In the genomic region with DNA sequence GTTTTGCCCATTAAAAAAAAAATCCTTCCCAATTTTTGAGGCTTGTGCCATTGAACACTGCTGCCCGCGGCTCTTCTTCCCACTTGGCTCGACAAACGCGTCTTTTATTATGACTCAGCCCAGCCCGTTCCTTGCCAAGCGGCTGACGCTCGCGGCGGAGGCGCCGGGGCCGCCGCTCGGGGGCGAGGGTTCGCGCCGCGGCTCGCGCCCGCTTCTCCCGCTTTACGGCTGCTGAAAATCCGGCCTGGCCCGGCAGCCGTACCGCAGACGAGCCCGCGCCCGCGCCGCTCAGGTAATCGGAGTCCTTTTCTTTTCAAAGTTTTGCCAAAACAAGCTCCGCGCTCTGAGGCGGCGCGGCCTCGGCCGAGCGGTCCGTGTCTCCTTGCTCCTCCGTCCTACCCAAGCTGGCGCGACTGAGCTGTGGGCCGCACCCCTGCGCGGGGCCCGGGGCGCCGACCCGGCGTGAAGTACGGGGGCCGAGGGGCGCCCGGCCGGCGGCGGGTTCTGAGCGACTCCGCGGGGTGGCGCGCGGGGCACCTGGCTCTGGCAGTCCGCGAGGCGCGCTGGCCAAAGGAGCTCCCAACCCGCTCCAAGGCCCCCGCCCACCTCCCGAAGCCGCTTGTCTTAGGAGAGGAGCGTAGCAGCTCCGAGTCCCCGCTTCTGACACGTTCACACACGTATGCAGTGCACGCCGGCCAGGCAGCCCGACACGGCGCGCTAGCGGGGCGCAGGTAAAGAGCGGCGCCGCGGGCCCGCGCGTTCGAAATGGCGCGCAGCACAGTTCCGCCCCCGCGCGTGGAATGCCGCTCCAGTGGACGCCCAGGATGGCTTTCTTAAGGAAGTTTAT, we compare ENCODE assay signal across 8 cellular contexts.
DNase-seq lines count a peak whose midpoint lies in the region; ATAC-seq and TF ChIP-seq lines count a peak whose summit lies in the region.

No MANE protein-coding gene starts in this region.

- H3K9me3 ChIP-seq in PC-9 (ENCODE audit: insufficient read depth, low read depth) = no peaks in the 10 kb centered on the region
- H3K9me3 ChIP-seq in thoracic aorta = no peaks in the 10 kb centered on the region

- peaks cover 33% of the 10 kb centered on the region for H3K4me1 ChIP-seq in PC-9 (replicated peaks; ENCODE audit: insufficient read depth)
- H3K4me1 ChIP-seq in thoracic aorta (ENCODE audit: control insufficient read depth in 1 of 2, low read depth in 2 of 2) = peaks cover 5 to 32% of the 10 kb centered on the region in 2 donors

- POLR2A ChIA-PET in PC-9 (lab: Charles Lee; ENCODE audit: unreplicated experiment) = interaction anchor here (0.5 to 0.7 kb wide), 7 partner anchors 28 to 1692 kb away, joined by 3 to 20 read pairs (median 4); no protein-coding TSS in a partner anchor

- ATAC-seq in GM21723 (IDR thresholded peaks at IDR 0.05; ENCODE audit: unreplicated experiment) (peak; percentile 85), thoracic aorta (ENCODE audit: insufficient number of reproducible peaks, low FRiP score, low read depth) (peak; percentile 86)

- H3K27me3 ChIP-seq in PC-9 (ENCODE audit: insufficient read depth, low read depth) (no peaks in the 10 kb centered on the region), thoracic aorta (replicated peaks; ENCODE audit: insufficient read depth) (no peaks in the 10 kb centered on the region)

- no peaks in the 10 kb centered on the region for H3K79me2 ChIP-seq in PC-9 (ENCODE audit: low read depth)

- H3K4me2 ChIP-seq in PC-9 = peak overlapping the region; percentile 98

- CTCF ChIA-PET in PC-9 (lab: Charles Lee) = interaction anchor here (0.6 to 0.7 kb wide), 4 partner anchors 78 to 1511 kb away, joined by 3 to 5 read pairs (median 4); no protein-coding TSS in a partner anchor

- peak overlapping the region; percentile 93 for H2AFZ ChIP-seq in PC-9

- peak overlapping the region; percentile 72 for H3K4me3 ChIP-seq in Jurkat, Clone E6-1 (ENCODE audit: low read length)
- peak overlapping the region; percentile 74 for H3K4me3 ChIP-seq in PC-9
- H3K4me3 ChIP-seq in thoracic aorta = peak overlapping the region; percentile 85

- H3K36me3 Mint-ChIP-seq in activated naive CD8-positive, alpha-beta T cell treated with anti-CD3 and anti-CD28 coated beads for 36 hours = no peaks in the 10 kb centered on the region
- no peaks in the 10 kb centered on the region for H3K36me3 Mint-ChIP-seq in glutamatergic neuron (ENCODE audit: unreplicated experiment)

- peak; percentile 46 for DNase-seq in DMS53 treated with DMSO at 0.1 percent for 48 hours (lab: John Stamatoyannopoulos, UW; ENCODE audit: unreplicated experiment)
- DNase-seq in Jurkat, Clone E6-1 (ENCODE audit: low read depth, low spot score) = peak; percentile 67
- DNase-seq in PC-9 = peak; percentile 82 to 88
- DNase-seq in activated naive CD8-positive, alpha-beta T cell treated with anti-CD3 and anti-CD28 coated beads for 36 hours = peak; percentile 80
- DNase-seq in glutamatergic neuron = peak; percentile 87
- DNase-seq in nucleus accumbens (lab: John Stamatoyannopoulos, UW) = peak in 55 of 56 donors; percentile 38 to 92 (median 83)
- peak; percentile 30 for DNase-seq in thoracic aorta (ENCODE audit: low spot score)

- peak overlapping the region; percentile 82 for H3K4me3 Mint-ChIP-seq in activated naive CD8-positive, alpha-beta T cell treated with anti-CD3 and anti-CD28 coated beads for 36 hours
- peak overlapping the region; percentile 91 for H3K4me3 Mint-ChIP-seq in glutamatergic neuron (ENCODE audit: unreplicated experiment)

- peak overlapping the region; percentile 62 for H3K27ac Mint-ChIP-seq in activated naive CD8-positive, alpha-beta T cell treated with anti-CD3 and anti-CD28 coated beads for 36 hours
- peak overlapping the region; percentile 65 for H3K27ac Mint-ChIP-seq in glutamatergic neuron (ENCODE audit: unreplicated experiment)

- intact Hi-C loops in PC-9 (cut with micrococcal nuclease; ENCODE audit: unreplicated experiment) = loop anchor here (2.0 to 10.0 kb wide), 6 partner anchors 91 to 1044 kb away; partner anchors contain the start of genes NAALADL2 and NLGN1

- peak overlapping the region; percentile 79 for H3K27ac ChIP-seq in PC-9
- H3K27ac ChIP-seq in thoracic aorta = peak overlapping the region; percentile 97 to 99

- peaks cover 34% of the 10 kb centered on the region for H3F3A ChIP-seq in PC-9 (ENCODE audit: insufficient read depth, low read depth)

- H3K4me1 Mint-ChIP-seq in activated naive CD8-positive, alpha-beta T cell treated with anti-CD3 and anti-CD28 coated beads for 36 hours = peaks cover 12% of the 10 kb centered on the region
- peaks cover 9% of the 10 kb centered on the region for H3K4me1 Mint-ChIP-seq in glutamatergic neuron (ENCODE audit: low read depth, unreplicated experiment)

- no peaks in the 10 kb centered on the region for H3K9me3 Mint-ChIP-seq in activated naive CD8-positive, alpha-beta T cell treated with anti-CD3 and anti-CD28 coated beads for 36 hours
- H3K9me3 Mint-ChIP-seq in glutamatergic neuron (ENCODE audit: unreplicated experiment) = peaks cover 4% of the 10 kb centered on the region

- TF ChIP-seq CTCF in PC-9 (conservative IDR thresholded peaks at IDR 0.05) (0 out of 2 replicates have a peak, but pooled peaks have one; percentile 4), glutamatergic neuron (IDR thresholded peaks at IDR 0.05; ENCODE audit: partially characterized antibody, unreplicated experiment) (no peak), thoracic aorta (IDR thresholded peaks at IDR 0.05) (no peak)

- no peaks in the 10 kb centered on the region for H4K20me1 ChIP-seq in PC-9 (ENCODE audit: insufficient read depth)

- no peaks in the 10 kb centered on the region for H3K36me3 ChIP-seq in PC-9 (ENCODE audit: low read depth)
- no peaks in the 10 kb centered on the region for H3K36me3 ChIP-seq in thoracic aorta

- no peaks in the 10 kb centered on the region for H3K9me2 ChIP-seq in PC-9 (ENCODE audit: insufficient read depth)

- BruUV-seq in PC-9 (replicated peaks; lab: Mats Ljungman, UMichigan) = TSS peak; percentile 74

- peaks cover 33% of the 10 kb centered on the region for H3K27me3 Mint-ChIP-seq in activated naive CD8-positive, alpha-beta T cell treated with anti-CD3 and anti-CD28 coated beads for 36 hours
- peaks cover 8% of the 10 kb centered on the region for H3K27me3 Mint-ChIP-seq in glutamatergic neuron (ENCODE audit: unreplicated experiment)

Comparison
In these comparisons a context has a peak if more than half of its experiments do, and no peak if none do; other contexts are left out.
1. Peak in every context shown above with its lines: DNase-seq, ATAC-seq, H3K4me3 ChIP-seq and H3K27ac ChIP-seq.
2. DNase-seq: peak in every context shown above with its lines; median percentile 87 in glutamatergic neuron; 85 in PC-9; 83 in nucleus accumbens; 80 in activated naive CD8-positive, alpha-beta T cell treated with anti-CD3 and anti-CD28 coated beads for 36 hours; 67 in Jurkat, Clone E6-1; 46 in DMS53 treated with DMSO at 0.1 percent for 48 hours; 30 in thoracic aorta.